In the genomic region with DNA sequence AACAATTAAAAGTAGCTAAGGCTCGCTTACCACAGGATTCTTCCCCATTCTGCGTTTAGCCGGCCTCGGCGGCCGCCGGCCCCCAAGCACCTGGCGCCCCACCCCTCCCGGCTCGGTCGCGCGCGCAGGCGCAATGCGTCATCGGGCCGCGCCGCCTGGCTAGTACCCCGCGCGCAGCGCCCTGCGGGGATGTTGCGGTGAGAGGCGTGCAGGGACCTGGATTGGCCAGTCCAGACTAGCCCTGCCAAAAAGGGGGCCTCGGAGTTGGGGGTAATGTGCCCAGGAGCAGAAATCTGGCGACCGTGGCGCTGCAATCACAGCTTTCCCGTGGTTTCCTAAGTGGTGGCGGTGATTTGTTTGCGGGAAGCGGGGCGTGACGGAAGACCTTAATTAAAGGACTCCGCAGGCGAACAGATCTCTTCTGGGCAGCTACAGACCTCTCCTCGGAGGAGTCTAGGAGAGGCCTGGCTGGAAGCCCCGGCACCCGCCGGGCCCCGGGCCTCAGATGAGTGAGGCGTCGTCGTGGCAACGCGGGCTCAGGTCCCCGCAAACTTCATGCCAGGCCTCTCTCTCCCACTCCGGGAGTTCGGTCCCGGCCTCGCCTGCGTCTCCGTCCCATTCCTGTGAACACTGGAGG, we compare ENCODE assay signal across 8 cellular contexts.
DNase-seq lines count a peak whose midpoint lies in the region; ATAC-seq lines count a peak whose summit lies in the region.

No MANE protein-coding gene starts in this region.

- ATAC-seq in GM18519 (IDR thresholded peaks at IDR 0.05; ENCODE audit: low FRiP score, unreplicated experiment) (peak; percentile 58), HG03045 (IDR thresholded peaks at IDR 0.05; ENCODE audit: unreplicated experiment) (peak; percentile 82)

- peak; percentile 57 for DNase-seq in 8988T
- DNase-seq in NCI-H2196 (lab: John Stamatoyannopoulos, UW; ENCODE audit: unreplicated experiment), result peak; percentile 86
- peak; percentile 90 for DNase-seq in activated CD4-positive, CD25-positive, alpha-beta regulatory T cell treated with anti-CD3 and anti-CD28 coated beads, Interleukin-2, amount 50 U/mL, for 72 hours
- DNase-seq in cerebellar cortex (ENCODE audit: low spot score), result peak; percentile 84
- DNase-seq in kidney glomerular epithelial cell (lab: John Stamatoyannopoulos, UW), result peak; percentile 63
- DNase-seq in stimulated activated CD4-positive, alpha-beta T cell treated with anti-CD3 and anti-CD28 coated beads, Interleukin-15, amount 100 ng/mL, for 48 hours (ENCODE audit: low read depth in 2 of 2), result peak; percentile 68 to 79

Comparison
In these comparisons a context has a peak if more than half of its experiments do, and no peak if none do; other contexts are left out.
1. Peak in every context shown above with its lines: DNase-seq and ATAC-seq.